In the genomic region with DNA sequence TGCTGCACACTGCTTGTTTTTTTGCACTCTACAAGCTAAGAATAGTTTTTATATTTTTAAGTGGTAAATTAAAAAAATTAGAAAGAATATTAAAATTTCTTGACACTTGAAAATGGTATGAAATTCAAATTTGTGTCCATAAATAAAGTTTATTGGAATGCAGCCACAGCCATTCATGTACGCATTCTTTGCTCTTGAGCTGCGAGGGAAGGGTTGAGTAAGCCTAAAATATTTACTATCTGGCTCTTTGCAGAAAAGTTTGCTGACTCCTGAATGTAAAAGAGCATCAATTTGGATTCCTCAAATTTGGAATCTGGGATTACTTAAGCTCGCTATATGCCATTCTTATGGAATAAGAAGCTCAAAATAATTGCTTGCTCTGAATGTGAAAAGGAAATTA, we compare ENCODE assay signal across 1 cellular context.
TF ChIP-seq lines count a peak whose summit lies in the region.

No MANE protein-coding gene starts in this region.

TF ChIP-seq in Ishikawa, 13 proteins besides CTCF, POLR2A, EP300 and RAD21:
- TF ChIP-seq FOXM1 (IDR thresholded peaks at IDR 0.05; ENCODE audit: borderline replicate concordance, low read depth) = 0 out of 2 replicates have a peak, but pooled peaks have one; percentile 6
- TF ChIP-seq TAF1 (IDR thresholded peaks at IDR 0.05; ENCODE audit: low read depth) = no peak
